8 cellular contexts compared by ENCODE assay signal in the genomic region with DNA sequence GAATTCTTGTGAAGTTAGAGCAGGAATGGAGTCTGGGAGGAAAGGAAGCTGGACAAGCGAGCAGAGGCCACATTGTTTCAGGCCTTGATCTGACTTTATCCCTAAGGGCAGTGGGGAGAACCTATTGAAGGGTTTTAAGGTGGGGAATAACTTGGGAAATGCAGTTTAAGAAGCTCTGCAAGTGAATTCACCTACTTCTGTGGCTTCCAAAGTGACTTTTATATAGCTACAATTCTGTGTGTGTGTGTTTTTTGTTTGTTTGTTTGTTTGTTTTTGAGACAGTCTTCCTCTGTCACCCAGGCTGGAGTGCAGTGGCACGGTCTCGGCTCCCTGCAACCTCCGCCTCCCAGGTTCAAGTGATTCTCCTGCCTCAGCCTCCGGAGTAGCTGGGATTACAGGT. TPM values are rescaled to one million over a fixed set of nuclear protein-coding genes. Genes with fewer than 3 reads are reported as not detected.
DNase-seq lines count a peak whose midpoint lies in the region; ATAC-seq and TF ChIP-seq lines count a peak whose summit lies in the region.
"Not testable (repeated sequence)": the region's sequence is repeated elsewhere in the genome, so short reads cannot be mapped to it uniquely, and the experiment has no call there.

No MANE protein-coding gene starts in this region.

- H4K8ac ChIP-seq in H9 (replicated peaks; ENCODE audit: insufficient read length, low read depth, low read length), result not testable (repeated sequence)

- no CpG with 5 or more reads among the region's 5 CpGs for WGBS in H9 (ENCODE audit: extremely low coverage, insufficient read length, low lambda C conversion rate)
- 88 to 90% (median 89%) methylated on average over 5 of the region's 5 CpGs for WGBS in heart left ventricle, 4 donors
- 90 to 96% (median 93%) methylated on average over 5 of the region's 5 CpGs for WGBS in spleen, 5 donors

- H3K27ac Mint-ChIP-seq in H9 (peak overlapping the region; percentile 42 to 100 (median 88); a peak in 5 of 7 replicates), natural killer cell (peak overlapping the region; percentile 98 to 99)
- peak overlapping the region; percentile 99 for H3K27ac Mint-ChIP-seq in activated naive CD4-positive, alpha-beta T cell treated with anti-CD3 and anti-CD28 coated beads for 36 hours

- H2AK5ac ChIP-seq in H9 (ENCODE audit: insufficient read length, low read length), result not testable (repeated sequence)

- not testable (repeated sequence) for H3K36me3 ChIP-seq in ACC112 (ENCODE audit: insufficient read depth, low read length); colonic mucosa
- H3K36me3 ChIP-seq in Peyer's patch (peaks cover 0 to 20% (median 0%) of the 10 kb centered on the region in 3 donors), heart left ventricle (peaks cover 0 to 29% (median 8%) of the 10 kb centered on the region in 9 donors), spleen (peaks cover 0 to 41% (median 18%) of the 10 kb centered on the region in 6 donors)

- H3K9me3 ChIP-seq in H9 (ENCODE audit: control insufficient read depth, low read depth, low read length); Peyer's patch; colonic mucosa; heart left ventricle; spleen: not testable (repeated sequence)

- peaks cover 13% of the 10 kb centered on the region for H3K23me2 ChIP-seq in H9 (ENCODE audit: insufficient read length, low read depth, low read length, poor library complexity, severe bottlenecking)

- ATAC-seq in heart left ventricle, natural killer cell: not testable (repeated sequence)

- not testable (repeated sequence) for H2BK15ac ChIP-seq in H9 (ENCODE audit: low read depth, low read length)

- not testable (repeated sequence) for H2BK12ac ChIP-seq in H9 (ENCODE audit: insufficient read length, low read depth, low read length)

- peaks cover 9 to 41% (median 40%) of the 10 kb centered on the region in 3 experiments for H3K36me3 Mint-ChIP-seq in H9 (ENCODE audit: insufficient read depth in 1 of 3, low read depth in 3 of 3)
- H3K36me3 Mint-ChIP-seq in activated naive CD4-positive, alpha-beta T cell treated with anti-CD3 and anti-CD28 coated beads for 36 hours (ENCODE audit: low read depth), result peaks cover 13% of the 10 kb centered on the region
- H3K36me3 Mint-ChIP-seq in natural killer cell, result not testable (repeated sequence)

- H3K14ac ChIP-seq in H9 (ENCODE audit: insufficient read depth, low read length), result not testable (repeated sequence)

- TF ChIP-seq CTCF in H9 (conservative IDR thresholded peaks at IDR 0.05); Peyer's patch (IDR thresholded peaks at IDR 0.05); colonic mucosa (IDR thresholded peaks at IDR 0.05); heart left ventricle (IDR thresholded peaks at IDR 0.05); natural killer cell (IDR thresholded peaks at IDR 0.05); spleen (IDR thresholded peaks at IDR 0.05 in 8 of 11, conservative IDR thresholded peaks at IDR 0.05 in 3 of 11): not testable (repeated sequence)

- H3K4me2 ChIP-seq in H9 (ENCODE audit: insufficient read depth, insufficient read length, low read length), result peak overlapping the region; percentile 52

- H4K5ac ChIP-seq in H9 (ENCODE audit: insufficient read length, low read depth, low read length), result not testable (repeated sequence)

- H3K27me3 ChIP-seq in ACC112 (ENCODE audit: insufficient read depth, low read length); H9 (ENCODE audit: insufficient read depth, low read length); Peyer's patch; colonic mucosa; heart left ventricle; spleen (replicated peaks in 1 of 7): not testable (repeated sequence)

- not testable (repeated sequence) for H2BK5ac ChIP-seq in H9 (ENCODE audit: insufficient read length, low read length)

- H4K20me1 ChIP-seq in H9 (ENCODE audit: control insufficient read depth, insufficient read depth, insufficient read length), result not testable (repeated sequence)

- H3K9me3 Mint-ChIP-seq in H9; activated naive CD4-positive, alpha-beta T cell treated with anti-CD3 and anti-CD28 coated beads for 36 hours; natural killer cell: not testable (repeated sequence)

- not testable (repeated sequence) for TF ChIP-seq POLR2A in Peyer's patch (IDR thresholded peaks at IDR 0.05); heart left ventricle (IDR thresholded peaks at IDR 0.05); spleen (IDR thresholded peaks at IDR 0.05)

- not testable (repeated sequence) for H3K27ac ChIP-seq in ACC112 (ENCODE audit: low read depth, low read length); H9 (ENCODE audit: insufficient read length, low read depth, low read length)
- H3K27ac ChIP-seq in Peyer's patch, result peak overlapping the region; percentile 88 to 94 (median 93)
- peak overlapping the region; percentile 99 for H3K27ac ChIP-seq in colonic mucosa
- H3K27ac ChIP-seq in heart left ventricle, result peak overlapping the region in 9 of 12 donors; percentile 91 to 99 (median 96)
- peak overlapping the region in 7 of 8 donors; percentile 93 to 98 (median 95) for H3K27ac ChIP-seq in spleen

- not testable (repeated sequence) for H3K27me3 Mint-ChIP-seq in H9 (ENCODE audit: low read depth); activated naive CD4-positive, alpha-beta T cell treated with anti-CD3 and anti-CD28 coated beads for 36 hours (ENCODE audit: low read depth); natural killer cell (ENCODE audit: low read depth in 2 of 2)

- not testable (repeated sequence) for H4K91ac ChIP-seq in H9 (ENCODE audit: insufficient read length, low read depth, low read length)

- not testable (repeated sequence) for H2AFZ ChIP-seq in ACC112 (ENCODE audit: low read length, unreplicated experiment); H9 (ENCODE audit: low read length)

- H3K4me3 Mint-ChIP-seq in H9 (peak overlapping the region; percentile 99 to 100), natural killer cell (peak overlapping the region; percentile 100)
- H3K4me3 Mint-ChIP-seq in activated naive CD4-positive, alpha-beta T cell treated with anti-CD3 and anti-CD28 coated beads for 36 hours, result peak overlapping the region; percentile 99

- H3K4ac ChIP-seq in H9 (ENCODE audit: low read depth, low read length), result not testable (repeated sequence)

- H3K23ac ChIP-seq in H9 (ENCODE audit: insufficient read length, low read depth, low read length), result not testable (repeated sequence)

- H3K4me1 Mint-ChIP-seq in H9 (peaks cover 12 to 13% of the 10 kb centered on the region in 2 experiments), natural killer cell (peaks cover 21 to 28% of the 10 kb centered on the region in 2 donors)
- H3K4me1 Mint-ChIP-seq in activated naive CD4-positive, alpha-beta T cell treated with anti-CD3 and anti-CD28 coated beads for 36 hours (ENCODE audit: low read depth), result peaks cover 19% of the 10 kb centered on the region

- H3K79me1 ChIP-seq in H9 (ENCODE audit: insufficient read depth, low read depth, low read length, poor library complexity, severe bottlenecking), result not testable (repeated sequence)

- H2BK120ac ChIP-seq in H9 (ENCODE audit: low read depth, low read length, poor library complexity, severe bottlenecking), result not testable (repeated sequence)

- H2BK20ac ChIP-seq in H9 (ENCODE audit: low read depth, low read length, poor library complexity, severe bottlenecking), result not testable (repeated sequence)

- H3K4me1 ChIP-seq in ACC112 (ENCODE audit: control insufficient read depth, insufficient read depth, low read length, unreplicated experiment) (peaks cover 15% of the 10 kb centered on the region), Peyer's patch (peaks cover 0 to 32% (median 3%) of the 10 kb centered on the region in 4 donors), heart left ventricle (peaks cover 0 to 35% (median 23%) of the 10 kb centered on the region in 12 donors), spleen (peaks cover 22 to 70% (median 45%) of the 10 kb centered on the region in 6 donors)
- H3K4me1 ChIP-seq in H9 (ENCODE audit: insufficient read depth, low read length); colonic mucosa: not testable (repeated sequence)

- H3K9ac ChIP-seq in H9 (ENCODE audit: extremely low read depth, insufficient read length, low read length) (peak overlapping the region; percentile 5), colonic mucosa (ENCODE audit: low read depth in 2 of 2, low read length in 2 of 2) (peak overlapping the region in 1 of 2 donors; percentile 82)

- not testable (repeated sequence) for H3K56ac ChIP-seq in H9 (ENCODE audit: insufficient read length, low read depth, low read length)

- H3K4me3 ChIP-seq in ACC112 (ENCODE audit: low read depth, low read length), result peak overlapping the region; percentile 95
- H3K4me3 ChIP-seq in Peyer's patch, result peak overlapping the region in 2 of 4 donors; percentile 71 to 76
- not testable (repeated sequence) for H3K4me3 ChIP-seq in colonic mucosa
- H3K4me3 ChIP-seq in heart left ventricle, result peak overlapping the region in 5 of 12 donors; percentile 62 to 91 (median 79)
- H3K4me3 ChIP-seq in spleen, result peak overlapping the region in 4 of 8 donors; percentile 77 to 88 (median 80)

- H3T11ph ChIP-seq in H9 (ENCODE audit: low read length), result not testable (repeated sequence)

- not testable (repeated sequence) for DNase-seq in H9; Peyer's patch; activated naive CD4-positive, alpha-beta T cell treated with anti-CD3 and anti-CD28 coated beads for 36 hours; colonic mucosa; heart left ventricle; natural killer cell; spleen

- CTCF ChIA-PET in activated naive CD4-positive, alpha-beta T cell treated with anti-CD3 and anti-CD28 coated beads for 36 hours (lab: Charles Lee), result interaction anchor here (0.9 to 9.2 kb wide), 4 partner anchors 11 to 21 kb away, joined by 3 to 84 read pairs (median 11); partner anchors contain the start of genes DALRD3, NDUFAF3 and P4HTM

- H3K18ac ChIP-seq in H9 (ENCODE audit: insufficient read length, low read depth, low read length), result not testable (repeated sequence)

- H3K79me2 ChIP-seq in ACC112 (ENCODE audit: control insufficient read depth, insufficient read depth, low read length, unreplicated experiment) (peaks cover 29% of the 10 kb centered on the region), H9 (ENCODE audit: insufficient read depth, low read length) (peaks cover 10% of the 10 kb centered on the region; the same call in 1 of the 2 replicates)

- intact Hi-C loops in activated naive CD4-positive, alpha-beta T cell treated with anti-CD3 and anti-CD28 coated beads for 36 hours (cut with micrococcal nuclease), result loop anchor here (5.0 kb wide), 2 partner anchors 334 to 451 kb away; partner anchors contain the start of genes PFKFB4 and USP4
- intact Hi-C loops in colonic mucosa (cut with DNase I); heart left ventricle (cut with DNase I); spleen (cut with DNase I; ENCODE audit: low total_unique reads): not testable (repeated sequence)
- intact Hi-C loops in natural killer cell (cut with micrococcal nuclease), result loop anchor here (5.0 kb wide), 2 partner anchors 84 to 91 kb away; partner anchors contain the start of genes ARIH2 and QRICH1

RNA-seq across cellular contexts. Expression of gene WDR6, which starts 1.4 kb away (rescaled TPM):
- total RNA-seq in H9 (2021), result 282 and 298 TPM in 2 replicates
- total RNA-seq in Peyer's patch, result 100 to 1,000 TPM in 3 of 4 donors, 10 to 100 TPM in 1; 96.7 to 233 (median 179) TPM
- 100 to 1,000 TPM; 119 to 120 TPM for total RNA-seq in activated naive CD4-positive, alpha-beta T cell treated with anti-CD3 and anti-CD28 coated beads for 36 hours
- 100 to 1,000 TPM in 1 of 2 donors, 10 to 100 TPM in 1; 92.3 to 150 TPM for total RNA-seq in colonic mucosa
- 10 to 100 TPM; 56.2 to 91.2 (median 80.7) TPM for total RNA-seq in heart left ventricle
- polyA plus RNA-seq in heart left ventricle, result 10 to 100 TPM; 68.9 to 73.6 TPM
- 100 to 1,000 TPM; 113 to 167 (median 129) TPM for total RNA-seq in natural killer cell
- total RNA-seq in spleen, result 100 to 1,000 TPM; 109 to 171 (median 141) TPM
- 100 to 1,000 TPM in 2 of 3 donors, 10 to 100 TPM in 1; 96.9 to 169 (median 161) TPM for polyA plus RNA-seq in spleen

RNA-seq across cellular contexts. Expression of gene DALRD3, which starts 9.8 kb away (rescaled TPM):
- total RNA-seq in H9 (2021) (27.1 and 32.3 TPM in 2 replicates), Peyer's patch (10 to 100 TPM; 31.4 to 49.5 (median 33.1) TPM), colonic mucosa (10 to 100 TPM; 22.0 to 23.5 TPM), heart left ventricle (10 to 100 TPM in 8 of 9 donors, 1 to 10 TPM in 1; 8.1 to 24.7 (median 14.9) TPM), natural killer cell (10 to 100 TPM; 16.8 to 20.1 (median 18.0) TPM), spleen (10 to 100 TPM; 16.4 to 27.5 (median 22.3) TPM)
- 10 to 100 TPM; 19.5 to 19.7 TPM for total RNA-seq in activated naive CD4-positive, alpha-beta T cell treated with anti-CD3 and anti-CD28 coated beads for 36 hours
- polyA plus RNA-seq in heart left ventricle (10 to 100 TPM in 1 of 2 donors, 1 to 10 TPM in 1; 6.8 to 13.3 TPM), spleen (10 to 100 TPM; 28.5 to 32.0 (median 30.1) TPM)

RNA-seq across cellular contexts. Expression of gene NDUFAF3, which starts 13.3 kb away (rescaled TPM):
- total RNA-seq in H9 (2021), result 39.9 and 40.7 TPM in 2 replicates
- total RNA-seq in Peyer's patch, result 100 to 1,000 TPM in 2 of 4 donors, 10 to 100 TPM in 2; 64.7 to 164 (median 106) TPM
- total RNA-seq in activated naive CD4-positive, alpha-beta T cell treated with anti-CD3 and anti-CD28 coated beads for 36 hours, result 100 to 1,000 TPM; 113 to 115 TPM
- 10 to 100 TPM; 62.2 to 98.4 TPM for total RNA-seq in colonic mucosa
- total RNA-seq in heart left ventricle, result 100 to 1,000 TPM; 140 to 308 (median 160) TPM
- 100 to 1,000 TPM; 119 to 273 TPM for polyA plus RNA-seq in heart left ventricle
- total RNA-seq in natural killer cell, result 10 to 100 TPM; 51.0 to 72.9 (median 66.1) TPM
- 10 to 100 TPM; 63.8 to 98.5 (median 80.1) TPM for total RNA-seq in spleen
- 10 to 100 TPM; 69.1 to 88.4 (median 77.4) TPM for polyA plus RNA-seq in spleen

RNA-seq across cellular contexts. Expression of gene P4HTM, which starts 18.6 kb away (rescaled TPM):
- total RNA-seq in H9 (2021) (34.5 and 36.0 TPM in 2 replicates), Peyer's patch (10 to 100 TPM; 47.0 to 95.9 (median 78.0) TPM), colonic mucosa (10 to 100 TPM; 34.9 to 73.9 TPM), heart left ventricle (10 to 100 TPM; 22.1 to 42.7 (median 34.0) TPM), natural killer cell (10 to 100 TPM; 28.8 to 31.3 (median 30.6) TPM), spleen (10 to 100 TPM; 27.3 to 49.3 (median 32.6) TPM)
- total RNA-seq in activated naive CD4-positive, alpha-beta T cell treated with anti-CD3 and anti-CD28 coated beads for 36 hours, result 10 to 100 TPM; 20.2 to 21.7 TPM
- polyA plus RNA-seq in heart left ventricle (10 to 100 TPM; 19.0 to 27.0 TPM), spleen (10 to 100 TPM; 20.8 to 37.2 (median 25.7) TPM)

RNA-seq across cellular contexts. Expression of gene IMPDH2, which starts 20.6 kb away (rescaled TPM):
- 408 and 414 TPM in 2 replicates for total RNA-seq in H9 (2021)
- total RNA-seq in Peyer's patch, result 100 to 1,000 TPM in 1 of 4 donors, 10 to 100 TPM in 3; 58.8 to 149 (median 68.5) TPM
- 100 to 1,000 TPM; 565 to 593 TPM for total RNA-seq in activated naive CD4-positive, alpha-beta T cell treated with anti-CD3 and anti-CD28 coated beads for 36 hours
- total RNA-seq in colonic mucosa, result 100 to 1,000 TPM; 126 to 249 TPM
- 10 to 100 TPM; 43.9 to 87.8 (median 55.4) TPM for total RNA-seq in heart left ventricle
- 100 to 1,000 TPM in 1 of 2 donors, 10 to 100 TPM in 1; 35.9 to 116 TPM for polyA plus RNA-seq in heart left ventricle
- 10 to 100 TPM; 45.6 to 85.7 (median 50.0) TPM for total RNA-seq in natural killer cell
- total RNA-seq in spleen, result 100 to 1,000 TPM in 2 of 7 donors, 10 to 100 TPM in 5; 84.4 to 104 (median 90.8) TPM
- 100 to 1,000 TPM in 2 of 3 donors, 10 to 100 TPM in 1; 99.2 to 127 (median 102) TPM for polyA plus RNA-seq in spleen
